9 cellular contexts compared by ENCODE assay signal in genomic region chr6:149065658-149066556, GRCh38.
DNase-seq lines count a peak whose midpoint lies in the region; ATAC-seq and TF ChIP-seq lines count a peak whose summit lies in the region.
"Had no signal": no experiment of that assay in that cellular context is flagged by ENCODE, and none has a peak within 500 bp of the region (broad histone marks: within the 10 kb centered on the region; RNA-seq: fewer than 3 reads in every experiment).

No MANE protein-coding gene starts in this region.

- H3K36me3 Mint-ChIP-seq in activated T-helper 2 cell treated with anti-CD3 and anti-CD28 coated beads, Interferon-gamma antibody, Interleukin-2, Interleukin-4, amounts not matched to agents 10 μg/mL and 5 μg/mL and 100 μg/mL, durations not matched to agents 14 hours and 24 hours and 36 hours (ENCODE audit: low read depth) = peaks cover 14% of the 10 kb centered on the region

- TF ChIP-seq CTCF in smooth muscle cell (IDR thresholded peaks at IDR 0.05; ENCODE audit: borderline replicate concordance, insufficient read depth, poor library complexity, severe bottlenecking) (no peak), MM.1S (IDR thresholded peaks at IDR 0.05; ENCODE audit: low read length) (no peak)

- TF ChIP-seq POLR2A in GM15510 (IDR thresholded peaks at IDR 0.05; ENCODE audit: borderline replicate concordance, extremely low read depth, insufficient read length) = peak; percentile 31

- peak overlapping the region; percentile 8 for H3K27ac ChIP-seq in smooth muscle cell (ENCODE audit: low read depth)
- H3K27ac ChIP-seq in MM.1S (ENCODE audit: low read length) = no peak overlapping the region

- peak; percentile 97 for ATAC-seq in GM21423 (IDR thresholded peaks at IDR 0.05; ENCODE audit: unreplicated experiment)

- 79% methylated on average over 8 of the region's 8 CpGs for WGBS in smooth muscle cell (ENCODE audit: low lambda C conversion rate)

- H2AFZ ChIP-seq in smooth muscle cell (ENCODE audit: low read depth) = no peak overlapping the region
- no peak overlapping the region for H2AFZ ChIP-seq in MM.1S (ENCODE audit: low read length)

- H3F3A ChIP-seq in smooth muscle cell (ENCODE audit: low read depth) (no peaks in the 10 kb centered on the region), MM.1S (ENCODE audit: insufficient read depth, low read length) (no peaks in the 10 kb centered on the region)

- H3K4me1 ChIP-seq in smooth muscle cell (ENCODE audit: low read depth) (no peaks in the 10 kb centered on the region), MM.1S (ENCODE audit: low read length) (no peaks in the 10 kb centered on the region)

- H3K36me3 ChIP-seq in smooth muscle cell (ENCODE audit: low read depth) (no peaks in the 10 kb centered on the region), MM.1S (replicated peaks; ENCODE audit: insufficient read depth, low read length) (no peaks in the 10 kb centered on the region)

- H3K27me3 ChIP-seq in smooth muscle cell (ENCODE audit: low read depth) (no peaks in the 10 kb centered on the region), MM.1S (replicated peaks; ENCODE audit: insufficient read depth, low read length) (no peaks in the 10 kb centered on the region)

- H3K9me3 ChIP-seq in smooth muscle cell (replicated peaks; ENCODE audit: low read depth) (no peaks in the 10 kb centered on the region), MM.1S (replicated peaks; ENCODE audit: insufficient read depth, low read length) (no peaks in the 10 kb centered on the region)

- H3K79me2 ChIP-seq in smooth muscle cell (ENCODE audit: low read depth) = no peaks in the 10 kb centered on the region
- H3K79me2 ChIP-seq in MM.1S (ENCODE audit: low read length) = no peaks in the 10 kb centered on the region

- H4K20me1 ChIP-seq in smooth muscle cell (ENCODE audit: low read depth) = no peaks in the 10 kb centered on the region
- no peaks in the 10 kb centered on the region for H4K20me1 ChIP-seq in MM.1S (ENCODE audit: insufficient read depth, low read length)

- intact Hi-C loops in activated T-helper 2 cell treated with anti-CD3 and anti-CD28 coated beads, Interferon-gamma antibody, Interleukin-2, Interleukin-4, amounts not matched to agents 10 μg/mL and 5 μg/mL and 100 μg/mL, durations not matched to agents 14 hours and 24 hours and 36 hours (cut with micrococcal nuclease) = loop anchor here (1.0 kb wide), 2 partner anchors 10 to 34 kb away; no protein-coding TSS in a partner anchor

- no peaks in the 10 kb centered on the region for H3K9me2 ChIP-seq in MM.1S (replicated peaks; ENCODE audit: insufficient read depth, low read length)

- H3K4me3 ChIP-seq in smooth muscle cell = no peak overlapping the region
- no peak overlapping the region for H3K4me3 ChIP-seq in MM.1S (ENCODE audit: low read length)

- H3K9me3 Mint-ChIP-seq in activated T-helper 2 cell treated with anti-CD3 and anti-CD28 coated beads, Interferon-gamma antibody, Interleukin-2, Interleukin-4, amounts not matched to agents 10 μg/mL and 5 μg/mL and 100 μg/mL, durations not matched to agents 14 hours and 24 hours and 36 hours = peaks cover 6% of the 10 kb centered on the region

- H3K27me3 Mint-ChIP-seq in activated T-helper 2 cell treated with anti-CD3 and anti-CD28 coated beads, Interferon-gamma antibody, Interleukin-2, Interleukin-4, amounts not matched to agents 10 μg/mL and 5 μg/mL and 100 μg/mL, durations not matched to agents 14 hours and 24 hours and 36 hours (ENCODE audit: low read depth) = no peaks in the 10 kb centered on the region

- peak overlapping the region; percentile 94 for H3K27ac Mint-ChIP-seq in activated T-helper 2 cell treated with anti-CD3 and anti-CD28 coated beads, Interferon-gamma antibody, Interleukin-2, Interleukin-4, amounts not matched to agents 10 μg/mL and 5 μg/mL and 100 μg/mL, durations not matched to agents 14 hours and 24 hours and 36 hours

- DNase-seq in HT1080 (ENCODE audit: low read depth) (peak; percentile 18), smooth muscle cell (lab: John Stamatoyannopoulos, UW; ENCODE audit: unreplicated experiment) (no peak), MM.1S (no peak), mucosa of gallbladder (ENCODE audit: low spot score) (no peak), NCI-H524 treated with DMSO at 0.1 percent for 48 hours (lab: John Stamatoyannopoulos, UW) (no peak)
- DNase-seq in activated T-helper 2 cell treated with anti-CD3 and anti-CD28 coated beads, Interferon-gamma antibody, Interleukin-2, Interleukin-4, amounts not matched to agents 10 μg/mL and 5 μg/mL and 100 μg/mL, durations not matched to agents 14 hours and 24 hours and 36 hours (ENCODE audit: low spot score) = peak; percentile 34
- DNase-seq: IMR-90 had no signal

- H3K9ac ChIP-seq in smooth muscle cell (ENCODE audit: low read depth) (no peak overlapping the region), MM.1S (ENCODE audit: low read length) (no peak overlapping the region)

- peak overlapping the region; percentile 22 for H3K4me3 Mint-ChIP-seq in activated T-helper 2 cell treated with anti-CD3 and anti-CD28 coated beads, Interferon-gamma antibody, Interleukin-2, Interleukin-4, amounts not matched to agents 10 μg/mL and 5 μg/mL and 100 μg/mL, durations not matched to agents 14 hours and 24 hours and 36 hours (ENCODE audit: low read depth)

- H3K4me2 ChIP-seq in smooth muscle cell (peak overlapping the region; percentile 8), MM.1S (ENCODE audit: low read depth, low read length) (no peak overlapping the region)

- peaks cover 53% of the 10 kb centered on the region for H3K4me1 Mint-ChIP-seq in activated T-helper 2 cell treated with anti-CD3 and anti-CD28 coated beads, Interferon-gamma antibody, Interleukin-2, Interleukin-4, amounts not matched to agents 10 μg/mL and 5 μg/mL and 100 μg/mL, durations not matched to agents 14 hours and 24 hours and 36 hours (ENCODE audit: low read depth)

Comparison
In these comparisons a context has a peak if more than half of its experiments do, and no peak if none do; other contexts are left out.
1. DNase-seq: peak in HT1080 (single experiment) and activated T-helper 2 cell treated with anti-CD3 and anti-CD28 coated beads, Interferon-gamma antibody, Interleukin-2, Interleukin-4, amounts not matched to agents 10 μg/mL and 5 μg/mL and 100 μg/mL, durations not matched to agents 14 hours and 24 hours and 36 hours (single experiment); none in smooth muscle cell (single experiment), MM.1S (single experiment), mucosa of gallbladder (single experiment) and NCI-H524 treated with DMSO at 0.1 percent for 48 hours (single experiment).